17 cellular contexts compared by ENCODE assay signal in genomic region chr9:133656211-133657119, GRCh38. TPM values are rescaled to one million over a fixed set of nuclear protein-coding genes. Genes with fewer than 3 reads are reported as not detected.
DNase-seq lines count a peak whose midpoint lies in the region; ATAC-seq lines count a peak whose summit lies in the region.
"Had no signal": no experiment of that assay in that cellular context is flagged by ENCODE, and none has a peak within 500 bp of the region (broad histone marks: within the 10 kb centered on the region; RNA-seq: fewer than 3 reads in every experiment).

No MANE protein-coding gene starts in this region.

- peaks cover 18% of the 10 kb centered on the region for H3K4me1 ChIP-seq in NT2/D1 (ENCODE audit: insufficient read depth, insufficient read length)

- H3K36me3 ChIP-seq in NT2/D1 (ENCODE audit: insufficient read depth, insufficient read length, low read length): no peaks in the 10 kb centered on the region
- H3K36me3 ChIP-seq: esophagus squamous epithelium, tibial artery had no signal

- peak overlapping the region; percentile 3 for H3K9ac ChIP-seq in NT2/D1 (ENCODE audit: insufficient read length, low read depth)

- peaks cover 28% of the 10 kb centered on the region for H3K4me1 Mint-ChIP-seq in activated T-cell treated with anti-CD3 and anti-CD28 coated beads, Interleukin-2, amount 50 U/mL, for 4 hours (ENCODE audit: low read depth)

- H3K4me3 Mint-ChIP-seq in activated T-cell treated with anti-CD3 and anti-CD28 coated beads, Interleukin-2, amount 50 U/mL, for 4 hours: peak overlapping the region; percentile 44

- peaks cover 54% of the 10 kb centered on the region for H3K27me3 Mint-ChIP-seq in activated T-cell treated with anti-CD3 and anti-CD28 coated beads, Interleukin-2, amount 50 U/mL, for 4 hours (ENCODE audit: low read depth)

- peaks cover 38% of the 10 kb centered on the region for H3K27me3 ChIP-seq in NT2/D1 (ENCODE audit: insufficient read depth, insufficient read length)

- ATAC-seq in activated T-cell treated with anti-CD3 and anti-CD28 coated beads, Interleukin-2, amount 50 U/mL, for 4 hours: peak in 1 of 2 donors; percentile 23
- ATAC-seq in HG02759 (IDR thresholded peaks at IDR 0.05; ENCODE audit: unreplicated experiment): no peak
- ATAC-seq: mucosa of descending colon, psoas muscle had no signal

- no peaks in the 10 kb centered on the region for H3K9me3 ChIP-seq in NT2/D1 (ENCODE audit: insufficient read depth, low read length)
- H3K9me3 ChIP-seq: esophagus squamous epithelium, mucosa of descending colon, psoas muscle, tibial artery had no signal

- DNase-seq in NCI-H1436 (lab: John Stamatoyannopoulos, UW) (peak; percentile 36), NCI-H1436 treated with DMSO at 0.1 percent for 48 hours (lab: John Stamatoyannopoulos, UW) (no peak), NT2/D1 (ENCODE audit: low read depth, low spot score) (no peak), AG08395 (ENCODE audit: low spot score) (no peak), NK-92 (lab: John Stamatoyannopoulos, UW; ENCODE audit: unreplicated experiment) (no peak)
- peak; percentile 43 for DNase-seq in activated T-cell treated with anti-CD3 and anti-CD28 coated beads, Interleukin-2, amount 50 U/mL, for 4 hours
- peak; percentile 16 to 31 for DNase-seq in stimulated activated CD4-positive, alpha-beta T cell treated with anti-CD3 and anti-CD28 coated beads, Interleukin-15, amount 100 ng/mL, for 1 hour (ENCODE audit: low read depth in 1 of 2, low spot score in 1 of 2)
- DNase-seq: activated gamma-delta T cell treated with Interleukin-2 at 50 U/mL for 16 hours, DND-41, esophagus squamous epithelium, HCEC 1CT, mucosa of descending colon, NCI-H1930, psoas muscle, T1000, tibial artery had no signal

- no peaks in the 10 kb centered on the region for H3K36me3 Mint-ChIP-seq in activated T-cell treated with anti-CD3 and anti-CD28 coated beads, Interleukin-2, amount 50 U/mL, for 4 hours (ENCODE audit: insufficient read depth)

- no peaks in the 10 kb centered on the region for H3K9me3 Mint-ChIP-seq in activated T-cell treated with anti-CD3 and anti-CD28 coated beads, Interleukin-2, amount 50 U/mL, for 4 hours

- no peak overlapping the region for H3K4me3 ChIP-seq in NT2/D1 (ENCODE audit: insufficient read length, low read depth)
- H3K4me3 ChIP-seq: esophagus squamous epithelium, mucosa of descending colon, psoas muscle, tibial artery had no signal

RNA-seq across cellular contexts. Expression of gene DBH, which starts 20.3 kb away (rescaled TPM):
- total RNA-seq in activated T-cell treated with anti-CD3 and anti-CD28 coated beads, Interleukin-2, amount 50 U/mL, for 4 hours: not detected
- total RNA-seq: esophagus squamous epithelium, mucosa of descending colon had no signal

RNA-seq across cellular contexts. Expression of gene FAM163B, which starts 47.3 kb away (rescaled TPM):
- total RNA-seq in activated T-cell treated with anti-CD3 and anti-CD28 coated beads, Interleukin-2, amount 50 U/mL, for 4 hours: not detected
- total RNA-seq: esophagus squamous epithelium, psoas muscle had no signal

Comparison
In these comparisons a context has a peak if more than half of its experiments do, and no peak if none do; other contexts are left out.
1. DNase-seq: peak in NCI-H1436 (single experiment), activated T-cell treated with anti-CD3 and anti-CD28 coated beads, Interleukin-2, amount 50 U/mL, for 4 hours (single experiment) and stimulated activated CD4-positive, alpha-beta T cell treated with anti-CD3 and anti-CD28 coated beads, Interleukin-15, amount 100 ng/mL, for 1 hour (2 of 2); none in NCI-H1436 treated with DMSO at 0.1 percent for 48 hours (single experiment), NT2/D1 (single experiment), AG08395 (single experiment) and NK-92 (single experiment).